8 cellular contexts compared by ENCODE assay signal in genomic region chr6:1596088-1596852, GRCh38. TPM values are rescaled to one million over a fixed set of nuclear protein-coding genes. Genes with fewer than 3 reads are reported as not detected.
A peak's percentile ranks its signal among the peaks of the same experiment; 100 is the strongest.
DNase-seq lines count a peak whose midpoint lies in the region; ATAC-seq, FAIRE-seq and TF ChIP-seq lines count a peak whose summit lies in the region.

No MANE protein-coding gene starts in this region.

- ATAC-seq in A549 (peak; percentile 73 to 92), HG03565 (IDR thresholded peaks at IDR 0.05; ENCODE audit: unreplicated experiment) (no peak)

- POLR2A ChIA-PET in A549 (lab: Yijun Ruan, JAX): no interaction called here

- H3K9ac ChIP-seq in KMS-11: no peak overlapping the region

- TF ChIP-seq RAD21 in A549 (conservative IDR thresholded peaks at IDR 0.05 in 1 of 2, IDR thresholded peaks at IDR 0.05 in 1 of 2): peak; percentile 87 to 88

- no peaks in the 10 kb centered on the region for H4K20me1 ChIP-seq in KMS-11 (ENCODE audit: insufficient read depth)

- in situ Hi-C loops in astrocyte of the cerebellum (cut with HindIII; ENCODE audit: low sequenced_read_pairs): no loop called here

- H3K4me3 ChIP-seq in A549 (no peak overlapping the region), KMS-11 (IDR thresholded peaks at IDR 0.05; ENCODE audit: insufficient read depth, low read depth, low read length) (no peak overlapping the region), astrocyte of the cerebellum (ENCODE audit: low read depth, low read length) (no peak overlapping the region), small intestine (ENCODE audit: low read depth in 1 of 2, low read length in 2 of 2) (no peak overlapping the region)

- TF ChIP-seq CTCF in A549 (IDR thresholded peaks at IDR 0.05): peak; percentile 81
- TF ChIP-seq CTCF in GM12874 (IDR thresholded peaks at IDR 0.05; ENCODE audit: insufficient read depth, low read depth, low read length): peak; percentile 92
- peak; percentile 90 for TF ChIP-seq CTCF in KMS-11 (conservative IDR thresholded peaks at IDR 0.05; ENCODE audit: low read depth, low read length)
- TF ChIP-seq CTCF in astrocyte of the cerebellum (IDR thresholded peaks at IDR 0.05; ENCODE audit: low read depth, low read length, missing control alignments): peak; percentile 96

- H3K4me1 ChIP-seq in A549: peaks cover 18% of the 10 kb centered on the region
- H3K4me1 ChIP-seq in KMS-11 (ENCODE audit: low read depth, poor library complexity, severe bottlenecking): no peaks in the 10 kb centered on the region
- H3K4me1 ChIP-seq in small intestine (ENCODE audit: control insufficient read depth in 2 of 2, insufficient read depth in 1 of 2, low read depth in 1 of 2, low read length in 1 of 2): no peaks in the 10 kb centered on the region

- H3K9me3 ChIP-seq in A549: no peaks in the 10 kb centered on the region
- no peaks in the 10 kb centered on the region for H3K9me3 ChIP-seq in small intestine (ENCODE audit: control insufficient read depth, low read depth)

- H3K4me2 ChIP-seq in A549 (peak overlapping the region; percentile 58), KMS-11 (peak overlapping the region; percentile 40; the same call in 1 of the 2 replicates)

- peak overlapping the region; percentile 3; the same call in 1 of the 2 replicates for H2AFZ ChIP-seq in KMS-11 (ENCODE audit: low read depth)

- DNase-seq in A549 (ENCODE audit: low read depth in 1 of 2, low spot score in 1 of 2) (peak in 1 of 2 experiments; percentile 43), T-helper 9 cell (peak; percentile 55), astrocyte of the cerebellum (ENCODE audit: low read depth) (no peak), iPS-NIHi11 (ENCODE audit: low spot score) (peak; percentile 83), small intestine (peak; percentile 55)

- CTCF ChIA-PET in A549 (lab: Yijun Ruan, JAX): interaction anchor here (0.6 to 4.8 kb wide), 44 partner anchors 10 to 1507 kb away, joined by 3 to 49 read pairs (median 4); partner anchors contain the start of gene MYLK4

- TF ChIP-seq POLR2A in A549 (IDR thresholded peaks at IDR 0.05; ENCODE audit: low read length): no peak

- H3K79me2 ChIP-seq in KMS-11 (ENCODE audit: insufficient read depth, low read depth): no peaks in the 10 kb centered on the region

- TF ChIP-seq EP300 in A549 (IDR thresholded peaks at IDR 0.05): no peak

- H3K27ac ChIP-seq in A549: peak overlapping the region in 1 of 2 experiments; percentile 60; a peak in 1 of 6 replicates
- no peak overlapping the region for H3K27ac ChIP-seq in KMS-11
- no peak overlapping the region for H3K27ac ChIP-seq in small intestine (ENCODE audit: low read depth in 1 of 2, low read length in 1 of 2)

- H3K36me3 ChIP-seq in KMS-11 (ENCODE audit: insufficient read depth): no peaks in the 10 kb centered on the region
- no peaks in the 10 kb centered on the region for H3K36me3 ChIP-seq in small intestine (ENCODE audit: control insufficient read depth in 2 of 2, insufficient read depth in 2 of 2, low read length in 2 of 2)

- whole genome bisulfite sequencing in A549 (ENCODE audit: missing lambda C conversion rate): 13% methylated on average over 22 of the region's 25 CpGs
- 15 to 19% (median 17%) methylated on average over 25 of the region's 25 CpGs for WGBS in small intestine, 3 donors

- no peaks in the 10 kb centered on the region for H3K27me3 ChIP-seq in KMS-11 (ENCODE audit: insufficient read depth, low read depth)
- H3K27me3 ChIP-seq in small intestine (ENCODE audit: control insufficient read depth in 2 of 2, insufficient read depth in 2 of 2, low read length in 2 of 2): peaks cover 0 to 18% of the 10 kb centered on the region in 2 donors

- FAIRE-seq in A549 (lab: Jason Lieb, UNC) (no peak), small intestine (lab: Jason Lieb, UNC) (no peak)

TF ChIP-seq in A549, 52 proteins besides CTCF, POLR2A, EP300 and RAD21:
- no peak for TF ChIP-seq NPAS2 (CRISPR knock-in tag; IDR thresholded peaks at IDR 0.05; ENCODE audit: borderline replicate concordance)
- peak; percentile 68 for TF ChIP-seq SMC3 (IDR thresholded peaks at IDR 0.05)
- TF ChIP-seq MAX (IDR thresholded peaks at IDR 0.05): 0 out of 2 replicates have a peak, but pooled peaks have one; percentile 21

RNA-seq across cellular contexts. Expression of gene FOXC1, which starts 13.4 kb away (rescaled TPM):
- 3.7 and 4.7 TPM in 2 replicates for polyA plus RNA-seq in A549 (2011; rRNA removed)
- polyA plus RNA-seq in A549 (2012; cell fraction: cytosol; rRNA removed): 2.7 and 3.8 TPM in 2 replicates
- 3.3 and 5.3 TPM in 2 replicates for polyA plus RNA-seq in A549 (2012; cell fraction: nucleus; rRNA removed)
- 3.0 to 3.4 TPM (median 3.3 TPM) in 3 replicates for polyA plus RNA-seq in A549 (2017; fragmentation: RNase III; extraction: RNeasy Plus Mini Kit Qiagen cat#74134 plus additional on column Dnase treatment)
- 1.6 and 2.7 TPM in 2 replicates for polyA minus RNA-seq in A549 (2011; rRNA and poly(A)+ RNA removed)
- polyA plus RNA-seq in small intestine: 1 to 10 TPM in 1 of 3 donors, under 1 TPM in 1, not detected in 1; 0.27 to 3.1 TPM
